Comparison of ENCODE assay signal across 1 cellular context in the genomic region with DNA sequence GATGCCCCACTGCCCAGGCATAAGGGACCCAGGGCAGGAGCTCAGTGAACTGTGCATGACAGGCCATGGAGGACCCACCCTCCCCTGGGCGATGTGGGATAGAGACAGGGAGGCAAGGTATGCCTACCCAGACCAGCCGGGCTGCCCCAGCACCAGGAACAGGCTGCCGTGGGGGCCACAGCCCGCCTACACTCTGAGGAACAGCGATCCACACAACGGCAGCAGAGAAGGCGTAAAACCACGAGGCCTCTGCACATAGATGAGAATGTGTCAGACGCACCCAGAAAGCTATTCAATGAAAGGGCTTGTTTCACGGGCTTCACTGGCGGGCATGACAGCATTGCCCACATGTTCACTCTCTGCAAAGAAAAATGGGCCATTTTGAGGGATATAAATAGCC.
TF ChIP-seq lines count a peak whose summit lies in the region.

No MANE protein-coding gene starts in this region.

TF ChIP-seq in GM23338, 12 proteins besides CTCF, POLR2A, EP300 and RAD21 (continued from another document):
- TF ChIP-seq ZNF462 (CRISPR knock-in tag; IDR thresholded peaks at IDR 0.05) = no peak
